8 cellular contexts compared by ENCODE assay signal in genomic region chr4:113979157-113979972, GRCh38. TPM values are rescaled to one million over a fixed set of nuclear protein-coding genes. Genes with fewer than 3 reads are reported as not detected.
DNase-seq lines count a peak whose midpoint lies in the region; ATAC-seq and TF ChIP-seq lines count a peak whose summit lies in the region.

Gene ARSJ (minus strand): TSS chr4:113979647. CDS start chr4:113978834, 813 bp downstream.

- H3K27me3 Mint-ChIP-seq in activated T-helper 17 cell treated with anti-CD3 and anti-CD28 coated beads, Interleukin-2, amount 50 U/mL, for 72 hours: peaks cover 14% of the 10 kb centered on the region

- H3K27me3 ChIP-seq in muscle layer of duodenum (ENCODE audit: low read depth, low read length): no peaks in the 10 kb centered on the region
- H3K27me3 ChIP-seq in tibial nerve: no peaks in the 10 kb centered on the region

- H3K36me3 ChIP-seq in muscle layer of duodenum (ENCODE audit: control insufficient read depth in 1 of 2, insufficient read depth in 2 of 2, low read length in 2 of 2) (peaks cover 0 to 4% of the 10 kb centered on the region in 2 donors), tibial nerve (no peaks in the 10 kb centered on the region)

- DNase-seq in DMS53 (lab: John Stamatoyannopoulos, UW) (peak; percentile 71), LNCaP clone FGC (ENCODE audit: low read depth) (no peak), fibroblast of mammary gland (ENCODE audit: low read depth) (peak; percentile 88), tibial nerve (ENCODE audit: low spot score in 2 of 2) (peak in 1 of 2 donors; percentile 12), activated gamma-delta T cell treated with Interleukin-2 at 50 U/mL for 16 hours (no peak)

- peak in 1 of 2 donors; percentile 55 for TF ChIP-seq EP300 in tibial nerve (IDR thresholded peaks at IDR 0.05)

- peak within 1 kb of the TSS; percentile 65 for H3K27ac Mint-ChIP-seq in activated T-helper 17 cell treated with anti-CD3 and anti-CD28 coated beads, Interleukin-2, amount 50 U/mL, for 72 hours

- H3K4me1 Mint-ChIP-seq in activated T-helper 17 cell treated with anti-CD3 and anti-CD28 coated beads, Interleukin-2, amount 50 U/mL, for 72 hours: no peaks in the 10 kb centered on the region

- H3K4me1 ChIP-seq in muscle layer of duodenum (ENCODE audit: control insufficient read depth in 1 of 2, insufficient read depth in 2 of 2, low read length in 2 of 2): peaks cover 0 to 5% of the 10 kb centered on the region in 2 donors
- H3K4me1 ChIP-seq in tibial nerve: peaks cover 0 to 36% (median 0%) of the 10 kb centered on the region in 4 donors

- H3K4me3 ChIP-seq in LNCaP clone FGC (ENCODE audit: low read depth, low read length) (peak within 1 kb of the TSS; percentile 57), fibroblast of mammary gland (ENCODE audit: control insufficient read depth, low read depth, low read length) (peak within 1 kb of the TSS; percentile 94), muscle layer of duodenum (ENCODE audit: low read depth in 1 of 2, low read length in 2 of 2) (peak within 1 kb of the TSS; percentile 77 to 81), tibial nerve (peak within 1 kb of the TSS; percentile 51 to 73 (median 56))

- ATAC-seq in activated T-helper 17 cell treated with anti-CD3 and anti-CD28 coated beads, Interleukin-2, amount 50 U/mL, for 72 hours (replicated peaks): peak; percentile 68
- no peak for ATAC-seq in GM18520 (IDR thresholded peaks at IDR 0.05; ENCODE audit: unreplicated experiment)

- H3K9me3 ChIP-seq in muscle layer of duodenum (ENCODE audit: control insufficient read depth in 1 of 2, low read length in 2 of 2) (peaks cover 0 to 4% of the 10 kb centered on the region in 2 donors), tibial nerve (peaks cover 0 to 5% (median 2%) of the 10 kb centered on the region in 4 donors)

- peak within 1 kb of the TSS; percentile 82 for H3K4me3 Mint-ChIP-seq in activated T-helper 17 cell treated with anti-CD3 and anti-CD28 coated beads, Interleukin-2, amount 50 U/mL, for 72 hours

- no peaks in the 10 kb centered on the region for H3K36me3 Mint-ChIP-seq in activated T-helper 17 cell treated with anti-CD3 and anti-CD28 coated beads, Interleukin-2, amount 50 U/mL, for 72 hours (ENCODE audit: low read depth)

- peak; percentile 22; the same call in 1 of the 2 replicates for TF ChIP-seq CTCF in LNCaP clone FGC (IDR thresholded peaks at IDR 0.05; ENCODE audit: control insufficient read depth, extremely low read depth, insufficient read depth)
- TF ChIP-seq CTCF in fibroblast of mammary gland (conservative IDR thresholded peaks at IDR 0.05; ENCODE audit: control insufficient read depth, insufficient read depth, low read depth, low read length): peak; percentile 11
- TF ChIP-seq CTCF in tibial nerve (IDR thresholded peaks at IDR 0.05): peak in 2 of 5 experiments; percentile 7 to 10

- H3K27ac ChIP-seq in muscle layer of duodenum (ENCODE audit: low read length): peak within 1 kb of the TSS; percentile 75
- H3K27ac ChIP-seq in tibial nerve: peak within 1 kb of the TSS; percentile 68 to 87 (median 73)

- TF ChIP-seq POLR2A in tibial nerve (IDR thresholded peaks at IDR 0.05): no peak

- 2% methylated on average over 55 to 56 of the region's 56 CpGs for WGBS in tibial nerve, 2 donors

- H3K9me3 Mint-ChIP-seq in activated T-helper 17 cell treated with anti-CD3 and anti-CD28 coated beads, Interleukin-2, amount 50 U/mL, for 72 hours: no peaks in the 10 kb centered on the region

RNA-seq across cellular contexts. Expression of gene ARSJ, which starts in this region (rescaled TPM):
- under 1 TPM in 1 of 2 donors, not detected in 1; 0.19 TPM for total RNA-seq in activated T-helper 17 cell treated with anti-CD3 and anti-CD28 coated beads, Interleukin-2, amount 50 U/mL, for 72 hours
- total RNA-seq in tibial nerve: 1 to 10 TPM; 1.8 to 5.5 (median 2.1) TPM

Comparison
In these comparisons a context has a peak if more than half of its experiments do, and no peak if none do; other contexts are left out.
1. Peak in ATAC-seq in activated T-helper 17 cell treated with anti-CD3 and anti-CD28 coated beads, Interleukin-2, amount 50 U/mL, for 72 hours; RNA of the gene not detected or under 1 TPM.
2. DNase-seq: peak in DMS53 (single experiment) and fibroblast of mammary gland (single experiment); none in LNCaP clone FGC (single experiment) and activated gamma-delta T cell treated with Interleukin-2 at 50 U/mL for 16 hours (single experiment).
3. Peak in every context shown above with its lines, with median percentiles within 50 percentile points of each other: H3K4me3 ChIP-seq.